In the genomic region with DNA sequence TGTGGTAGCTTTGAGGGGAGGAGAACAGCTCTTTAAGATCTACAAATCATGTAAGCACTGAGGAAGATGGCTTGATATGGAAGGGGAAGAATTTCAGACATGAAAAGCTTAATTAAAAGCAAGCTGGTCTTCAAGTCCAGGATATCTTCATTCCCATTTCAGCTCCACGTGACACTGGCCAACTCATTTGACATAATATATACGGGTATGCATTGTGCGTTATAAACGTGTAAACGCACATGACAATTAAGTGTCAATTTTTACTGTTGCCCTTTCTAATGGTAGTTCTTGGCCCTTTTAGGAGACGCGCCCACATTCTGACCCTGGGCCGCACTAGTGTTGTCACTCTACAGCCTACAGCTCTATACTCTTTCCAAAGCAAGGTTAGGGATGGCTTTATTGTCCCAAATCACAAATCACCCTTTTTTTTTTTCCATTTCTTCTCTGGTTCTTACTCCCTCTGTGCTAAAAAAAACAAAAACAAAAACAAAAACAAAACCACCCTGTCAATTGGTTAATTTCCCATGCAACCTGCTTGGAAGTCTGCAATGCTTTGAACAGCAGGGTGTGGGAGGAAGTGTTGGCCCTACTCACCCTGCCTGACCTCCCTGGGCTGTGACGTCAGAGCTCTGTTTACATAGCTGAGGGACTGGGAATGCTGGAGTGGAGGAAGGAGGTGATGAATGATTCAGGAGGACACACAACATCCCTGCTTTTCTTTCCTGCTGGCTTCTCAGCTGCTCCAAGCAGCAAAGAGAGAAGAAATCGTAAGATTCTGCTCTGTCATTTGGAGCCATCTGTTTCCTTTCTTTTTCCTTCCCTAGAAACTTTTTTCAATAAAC, we compare ENCODE assay signal across 10 cellular contexts. TPM values are rescaled to one million over a fixed set of nuclear protein-coding genes. Genes with fewer than 3 reads are reported as not detected.
DNase-seq lines count a peak whose midpoint lies in the region; ATAC-seq and TF ChIP-seq lines count a peak whose summit lies in the region.
"Had no signal": no experiment of that assay in that cellular context is flagged by ENCODE, and none has a peak within 500 bp of the region (broad histone marks: within the 10 kb centered on the region; RNA-seq: fewer than 3 reads in every experiment).

No MANE protein-coding gene starts in this region.

- H3K4me3 ChIP-seq in body of pancreas (no peak overlapping the region), uterus (no peak overlapping the region)
- H3K4me3 ChIP-seq: BLaER1 treated with 17β-estradiol and CSF1 and Interleukin-3, amounts not matched to agents 10 nM and 100 nM had no signal

- WGBS in body of pancreas, 2 donors = 66 to 68% methylated on average over 10 of the region's 10 CpGs

- no peaks in the 10 kb centered on the region for H3K9me3 ChIP-seq in body of pancreas
- H3K9me3 ChIP-seq in uterus = no peaks in the 10 kb centered on the region
- H3K9me3 ChIP-seq: BLaER1 treated with 17β-estradiol and CSF1 and Interleukin-3, amounts not matched to agents 10 nM and 100 nM had no signal

- H3K27ac ChIP-seq in body of pancreas (peak overlapping the region; percentile 63 to 86 (median 84)), uterus (peak overlapping the region in 1 of 2 donors; percentile 6)
- H3K27ac ChIP-seq: BLaER1 treated with 17β-estradiol and CSF1 and Interleukin-3, amounts not matched to agents 10 nM and 100 nM had no signal

- peak in 2 of 3 donors; percentile 19 to 35 for TF ChIP-seq POLR2A in body of pancreas (IDR thresholded peaks at IDR 0.05)
- no peak for TF ChIP-seq POLR2A in uterus (IDR thresholded peaks at IDR 0.05)

- DNase-seq in NCI-H748 (lab: John Stamatoyannopoulos, UW; ENCODE audit: unreplicated experiment) (peak; percentile 28), NCI-H748 treated with DMSO at 0.1 percent for 48 hours (lab: John Stamatoyannopoulos, UW) (no peak), body of pancreas (peak; percentile 87 to 94 (median 88)), left colon (peak; percentile 87 to 95), uterus (peak; percentile 75 to 77), NCI-H1694 treated with DMSO at 0.1 percent for 48 hours (lab: John Stamatoyannopoulos, UW) (no peak), cerebellar nuclear complex (lab: John Stamatoyannopoulos, UW) (no peak)
- no peak for DNase-seq in activated effector memory CD4-positive, alpha-beta T cell treated with Interleukin-2 at 50 U/mL for 16 hours
- DNase-seq: activated T-cell treated with anti-CD3 and anti-CD28 coated beads, Interleukin-2, amount 50 U/mL, for 24 hours had no signal

- intact Hi-C loops in body of pancreas (cut with DNase I) (no loop called here), left colon (cut with DNase I, micrococcal nuclease) (no loop called here), uterus (cut with DNase I; ENCODE audit: low total_unique reads) (no loop called here)

- peak; percentile 84 for ATAC-seq in body of pancreas
- ATAC-seq in left colon = peak; percentile 87

- TF ChIP-seq CTCF in body of pancreas (IDR thresholded peaks at IDR 0.05) (no peak), uterus (IDR thresholded peaks at IDR 0.05) (no peak)

- H3K27me3 ChIP-seq in body of pancreas (no peaks in the 10 kb centered on the region), uterus (no peaks in the 10 kb centered on the region)
- H3K27me3 ChIP-seq: BLaER1 treated with 17β-estradiol and CSF1 and Interleukin-3, amounts not matched to agents 10 nM and 100 nM had no signal

- H3K36me3 ChIP-seq in body of pancreas (replicated peaks in 1 of 2; ENCODE audit: insufficient read depth in 1 of 2, low read depth in 2 of 2) (no peaks in the 10 kb centered on the region), uterus (no peaks in the 10 kb centered on the region)
- H3K36me3 ChIP-seq: BLaER1 treated with 17β-estradiol and CSF1 and Interleukin-3, amounts not matched to agents 10 nM and 100 nM had no signal

- H3K4me1 ChIP-seq in body of pancreas (peaks cover 62% of the 10 kb centered on the region), uterus (no peaks in the 10 kb centered on the region)

RNA-seq across cellular contexts. Expression of a gene that starts 19.3 kb away (rescaled TPM):
- total RNA-seq in body of pancreas (10 to 100 TPM in 1 of 2 donors, 1 to 10 TPM in 1; 7.6 to 13.0 TPM), left colon (10 to 100 TPM; 52.3 to 90.8 TPM), uterus (10 to 100 TPM; 15.6 to 31.0 (median 19.2) TPM)

Comparison
In these comparisons a context has a peak if more than half of its experiments do, and no peak if none do; other contexts are left out.
1. DNase-seq: peak in NCI-H748 (single experiment), body of pancreas (4 of 4), left colon (2 of 2) and uterus (2 of 2); none in NCI-H748 treated with DMSO at 0.1 percent for 48 hours (single experiment), activated effector memory CD4-positive, alpha-beta T cell treated with Interleukin-2 at 50 U/mL for 16 hours (single experiment), NCI-H1694 treated with DMSO at 0.1 percent for 48 hours (single experiment) and cerebellar nuclear complex (0 of 2).
2. POLR2A ChIP-seq: peak in body of pancreas (2 of 3); none in uterus (0 of 2).